In genomic region chr7:156175003-156175402, GRCh38 we compare ENCODE assay signal across 25 cellular contexts.
"Had no signal": no experiment of that assay in that cellular context is flagged by ENCODE, and none has a peak within 500 bp of the region (broad histone marks: within the 10 kb centered on the region; RNA-seq: fewer than 3 reads in every experiment).

No MANE protein-coding gene starts in this region.

- DNase-seq: dermis blood vessel endothelial cell; effector memory CD4-positive, alpha-beta T cell; erythroblast; hypothalamus; immature natural killer cell; naive thymus-derived CD4-positive, alpha-beta T cell; nucleus accumbens; ovary; psoas muscle; right cardiac atrium; spleen; stimulated activated CD4-positive, alpha-beta T cell treated with anti-CD3 and anti-CD28 coated beads, Interleukin-4, amount 100 ng/mL, for 4 hours; stimulated activated naive CD8-positive, alpha-beta T cell treated with anti-CD3 and anti-CD28 coated beads, Interleukin-15, Interleukin-2, amounts not matched to agents 100 U/mL and 50 U/mL, for 24 hours; substantia nigra; testis; tibial artery had no signal

- H3K4me1 Mint-ChIP-seq: immature natural killer cell; memory B cell; mesothelial cell of epicardium; naive thymus-derived CD4-positive, alpha-beta T cell; nephron; neural progenitor cell; stimulated activated memory B cell treated with anti-CD40 and anti-IgM and Interleukin-4, amounts not matched to agents 10 μg/mL and 1 μg/mL and 100 μg/mL, for 72 hours had no signal

- H3K36me3 Mint-ChIP-seq: immature natural killer cell; memory B cell; mesothelial cell of epicardium; naive thymus-derived CD4-positive, alpha-beta T cell; neural progenitor cell; stimulated activated memory B cell treated with anti-CD40 and anti-IgM and Interleukin-4, amounts not matched to agents 10 μg/mL and 1 μg/mL and 100 μg/mL, for 72 hours had no signal

- H3K36me3 ChIP-seq: neural progenitor cell, ovary, spleen, tibial artery, vagina had no signal

- H3K4me1 ChIP-seq: neural progenitor cell, psoas muscle, spleen, testis, tibial artery, vagina had no signal

- H3K27ac Mint-ChIP-seq: immature natural killer cell; memory B cell; mesothelial cell of epicardium; naive thymus-derived CD4-positive, alpha-beta T cell; nephron; neural progenitor cell; stimulated activated memory B cell treated with anti-CD40 and anti-IgM and Interleukin-4, amounts not matched to agents 10 μg/mL and 1 μg/mL and 100 μg/mL, for 72 hours had no signal

- ATAC-seq: naive thymus-derived CD4-positive, alpha-beta T cell; psoas muscle; right cardiac atrium; stimulated activated memory B cell treated with anti-CD40 and anti-IgM and Interleukin-4, amounts not matched to agents 10 μg/mL and 1 μg/mL and 100 μg/mL, for 72 hours; stimulated activated naive CD8-positive, alpha-beta T cell treated with anti-CD3 and anti-CD28 coated beads, Interleukin-15, Interleukin-2, amounts not matched to agents 100 U/mL and 50 U/mL, for 24 hours had no signal

- H3K4me3 Mint-ChIP-seq: immature natural killer cell; memory B cell; mesothelial cell of epicardium; naive thymus-derived CD4-positive, alpha-beta T cell; nephron; neural progenitor cell; stimulated activated memory B cell treated with anti-CD40 and anti-IgM and Interleukin-4, amounts not matched to agents 10 μg/mL and 1 μg/mL and 100 μg/mL, for 72 hours had no signal

- H3K9me3 ChIP-seq: ovary, psoas muscle, spleen, testis, tibial artery, vagina had no signal

- H3K4me3 ChIP-seq: coronary artery, lung, neural progenitor cell, ovary, psoas muscle, skin epidermis, spleen, testis, tibial artery, vagina had no signal

- H3K9me3 Mint-ChIP-seq: immature natural killer cell; memory B cell; mesothelial cell of epicardium; naive thymus-derived CD4-positive, alpha-beta T cell; nephron; neural progenitor cell had no signal
